In genomic region chr4:105708376-105709080, GRCh38 we compare ENCODE assay signal across 1 cellular context.
TF ChIP-seq lines count a peak whose summit lies in the region.

TSS of gene GSTCD (plus strand) at chr4:105708784. CDS start at chr4:105717614, 8,830 bp downstream.
TSS of gene INTS12 (minus strand) at chr4:105708689. CDS start at chr4:105700005, 8,684 bp downstream.

TF ChIP-seq in WTC11, 78 proteins besides CTCF, POLR2A, EP300 and RAD21 (continued from another document and continues in another):
- TF ChIP-seq ZMAT4 (CRISPR knock-in tag; IDR thresholded peaks at IDR 0.05) (no peak), MYBL2 (CRISPR knock-in tag; IDR thresholded peaks at IDR 0.05) (peak; percentile 94), GTF2I (CRISPR knock-in tag; conservative IDR thresholded peaks at IDR 0.05) (0 out of 2 replicates have a peak, but pooled peaks have one; percentile 14), ZNF281 (CRISPR knock-in tag; IDR thresholded peaks at IDR 0.05) (peak; percentile 70; the same call in 1 of the 2 replicates), FOXP4 (CRISPR knock-in tag; IDR thresholded peaks at IDR 0.05) (no peak), ZNF423 (CRISPR knock-in tag; IDR thresholded peaks at IDR 0.05) (no peak), CREB1 (CRISPR knock-in tag; IDR thresholded peaks at IDR 0.05) (peak; percentile 94), ZNF121 (CRISPR knock-in tag; IDR thresholded peaks at IDR 0.05) (no peak), NR2C2 (CRISPR knock-in tag; IDR thresholded peaks at IDR 0.05) (no peak), MLX (CRISPR knock-in tag; IDR thresholded peaks at IDR 0.05) (no peak), NFE2L1 (CRISPR knock-in tag; IDR thresholded peaks at IDR 0.05) (peak; percentile 66; the same call in 1 of the 2 replicates), ZNF138 (CRISPR knock-in tag; conservative IDR thresholded peaks at IDR 0.05) (peak; percentile 85; the same call in 1 of the 2 replicates), ZNF317 (CRISPR knock-in tag; IDR thresholded peaks at IDR 0.05; ENCODE audit: borderline replicate concordance, low read depth) (no peak), TCF7 (CRISPR knock-in tag; IDR thresholded peaks at IDR 0.05; ENCODE audit: low read depth) (no peak), JAZF1 (CRISPR knock-in tag; IDR thresholded peaks at IDR 0.05) (no peak), IRF1 (CRISPR knock-in tag; IDR thresholded peaks at IDR 0.05) (no peak), RELA (CRISPR knock-in tag; IDR thresholded peaks at IDR 0.05; ENCODE audit: borderline replicate concordance) (no peak), NR3C1 (CRISPR knock-in tag; conservative IDR thresholded peaks at IDR 0.05; ENCODE audit: low read depth) (peak; percentile 84; the same call in 1 of the 2 replicates), MAX (CRISPR knock-in tag; IDR thresholded peaks at IDR 0.05) (peak; percentile 88), IRF2 (CRISPR knock-in tag; IDR thresholded peaks at IDR 0.05; ENCODE audit: borderline replicate concordance, low read depth) (no peak), ERG (CRISPR knock-in tag; IDR thresholded peaks at IDR 0.05) (no peak), OVOL2 (CRISPR knock-in tag; IDR thresholded peaks at IDR 0.05; ENCODE audit: borderline replicate concordance) (no peak), EMX1 (CRISPR knock-in tag; IDR thresholded peaks at IDR 0.05) (no peak), ZNF396 (CRISPR knock-in tag; IDR thresholded peaks at IDR 0.05; ENCODE audit: borderline replicate concordance) (no peak), PRRX2 (CRISPR knock-in tag; IDR thresholded peaks at IDR 0.05) (no peak), TP53 (CRISPR knock-in tag; IDR thresholded peaks at IDR 0.05) (peak; percentile 86; the same call in 1 of the 2 replicates), ETV6 (CRISPR knock-in tag; IDR thresholded peaks at IDR 0.05) (peak; percentile 80), ZNF512 (CRISPR knock-in tag; IDR thresholded peaks at IDR 0.05; ENCODE audit: borderline replicate concordance) (no peak), ZNF219 (CRISPR knock-in tag; IDR thresholded peaks at IDR 0.05; ENCODE audit: borderline replicate concordance) (peak; percentile 29; the same call in 1 of the 2 replicates), AR (CRISPR knock-in tag; IDR thresholded peaks at IDR 0.05) (no peak), AFF4 (CRISPR knock-in tag; IDR thresholded peaks at IDR 0.05; ENCODE audit: borderline replicate concordance) (peak; percentile 97), ATF2 (CRISPR knock-in tag; IDR thresholded peaks at IDR 0.05; ENCODE audit: borderline replicate concordance, low read depth) (no peak), GABPB1 (CRISPR knock-in tag; IDR thresholded peaks at IDR 0.05) (peak; percentile 92), MXD4 (CRISPR knock-in tag; IDR thresholded peaks at IDR 0.05; ENCODE audit: borderline replicate concordance) (no peak), FOXK1 (CRISPR knock-in tag; IDR thresholded peaks at IDR 0.05) (peak; percentile 92), SMAD3 (CRISPR knock-in tag; IDR thresholded peaks at IDR 0.05; ENCODE audit: borderline replicate concordance) (peak; percentile 47; the same call in 1 of the 2 replicates), ZNF425 (CRISPR knock-in tag; conservative IDR thresholded peaks at IDR 0.05) (no peak)
